21 cellular contexts compared by ENCODE assay signal in genomic region chr22:30826670-30827355, GRCh38.
DNase-seq lines count a peak whose midpoint lies in the region; ATAC-seq and TF ChIP-seq lines count a peak whose summit lies in the region.
"Had no signal": no experiment of that assay in that cellular context is flagged by ENCODE, and none has a peak within 500 bp of the region (broad histone marks: within the 10 kb centered on the region; RNA-seq: fewer than 3 reads in every experiment).

No MANE protein-coding gene starts in this region.

- peak; percentile 35 for DNase-seq in activated CD4-positive, alpha-beta T cell treated with anti-CD3 and anti-CD28 coated beads for 48 hours
- DNase-seq in activated CD4-positive, alpha-beta T cell treated with anti-CD3 and anti-CD28 coated beads, Interleukin-2, amount 50 U/mL, for 4 hours, result no peak
- peak; percentile 18 for DNase-seq in GM20000 (ENCODE audit: low spot score)
- peak; percentile 18 to 41 for DNase-seq in stimulated activated CD8-positive, alpha-beta memory T cell treated with anti-CD3 and anti-CD28 coated beads, Interleukin-15, amount 100 ng/mL, for 48 hours (ENCODE audit: low read depth in 2 of 2)
- no peak for DNase-seq in Right ventricle myocardium superior
- DNase-seq in tibial artery, result no peak
- DNase-seq: activated B cell treated with CpG ODN at 0.5 μM for 24 hours; CD4-positive, alpha-beta memory T cell; HFFc6; left ventricle myocardium superior; naive thymus-derived CD4-positive, alpha-beta T cell; NCI-H1048; NCI-H1694 treated with DMSO at 0.1 percent for 48 hours; psoas muscle; sigmoid colon; transverse colon had no signal

- H3K36me3 ChIP-seq in tibial artery, result no peaks in the 10 kb centered on the region
- H3K36me3 ChIP-seq: sigmoid colon, SJSA1, transverse colon had no signal

- no peaks in the 10 kb centered on the region for H3K9me3 ChIP-seq in tibial artery
- H3K9me3 ChIP-seq: psoas muscle, sigmoid colon, SJSA1, transverse colon had no signal

- H3K4me3 ChIP-seq in tibial artery, result no peak overlapping the region
- H3K4me3 ChIP-seq: GM23338, psoas muscle, sigmoid colon, SJSA1, transverse colon had no signal

- peaks cover 0 to 63% of the 10 kb centered on the region in 2 donors for H3K27me3 ChIP-seq in tibial artery

- peak overlapping the region; percentile 8 for H3K27ac ChIP-seq in angular gyrus (ENCODE audit: low read depth, low read length)
- H3K27ac ChIP-seq in tibial artery, result no peak overlapping the region
- H3K27ac ChIP-seq: psoas muscle, sigmoid colon, SJSA1, transverse colon had no signal

- H3K4me1 ChIP-seq in tibial artery, result peaks cover 0 to 16% (median 10%) of the 10 kb centered on the region in 4 donors

- intact Hi-C loops in Right ventricle myocardium superior (cut with DNase I), result no loop called here
- intact Hi-C loops in tibial artery (cut with DNase I; ENCODE audit: low total_unique reads), result no loop called here

- no peak for TF ChIP-seq CTCF in GM20000 (IDR thresholded peaks at IDR 0.05; ENCODE audit: extremely low read depth, missing control alignments)
- TF ChIP-seq CTCF in tibial artery (IDR thresholded peaks at IDR 0.05), result no peak

- no peak for ATAC-seq in HG03175 (IDR thresholded peaks at IDR 0.05; ENCODE audit: unreplicated experiment)
- ATAC-seq in Right ventricle myocardium superior (ENCODE audit: poor library complexity), result no peak
- ATAC-seq: GM23338; HepG2; left ventricle myocardium superior; naive thymus-derived CD4-positive, alpha-beta T cell; psoas muscle had no signal

Comparison
In these comparisons a context has a peak if more than half of its experiments do, and no peak if none do; other contexts are left out.
1. DNase-seq: peak in activated CD4-positive, alpha-beta T cell treated with anti-CD3 and anti-CD28 coated beads for 48 hours (single experiment), GM20000 (single experiment) and stimulated activated CD8-positive, alpha-beta memory T cell treated with anti-CD3 and anti-CD28 coated beads, Interleukin-15, amount 100 ng/mL, for 48 hours (2 of 2); none in activated CD4-positive, alpha-beta T cell treated with anti-CD3 and anti-CD28 coated beads, Interleukin-2, amount 50 U/mL, for 4 hours (0 of 2), Right ventricle myocardium superior (single experiment) and tibial artery (0 of 2).